In the genomic region with DNA sequence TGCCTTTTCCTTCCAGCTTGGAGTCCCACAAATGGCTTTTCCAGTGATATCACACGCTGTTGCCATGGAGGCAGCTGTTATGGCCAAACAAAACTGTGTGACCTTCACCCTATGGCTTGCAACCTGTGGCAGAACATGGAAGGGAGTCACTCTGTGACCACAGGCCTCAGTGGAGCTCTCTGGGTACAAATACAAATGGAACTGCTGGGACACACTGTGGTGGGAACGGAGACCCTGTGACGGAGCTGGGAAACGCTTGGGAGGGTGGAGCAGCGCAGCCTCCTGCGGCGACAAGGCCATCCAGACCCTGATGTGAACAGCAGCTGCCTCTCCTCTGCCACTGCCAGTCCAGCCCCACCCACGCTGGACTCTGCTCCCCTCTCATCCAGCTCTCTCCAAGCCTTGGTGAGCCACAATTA, we compare ENCODE assay signal across 8 cellular contexts.
DNase-seq lines count a peak whose midpoint lies in the region; ATAC-seq, FAIRE-seq and TF ChIP-seq lines count a peak whose summit lies in the region.
"Had no signal": no experiment of that assay in that cellular context is flagged by ENCODE, and none has a peak within 500 bp of the region (broad histone marks: within the 10 kb centered on the region; RNA-seq: fewer than 3 reads in every experiment).

No MANE protein-coding gene starts in this region.

- H3K4me1 ChIP-seq in lower lobe of right lung = peaks cover 24% of the 10 kb centered on the region

- TF ChIP-seq CTCF in choroid plexus epithelial cell (conservative IDR thresholded peaks at IDR 0.05; ENCODE audit: low read depth, low read length) = no peak
- no peak for TF ChIP-seq CTCF in lower lobe of right lung (IDR thresholded peaks at IDR 0.05)

- no peak for TF ChIP-seq POLR2A in GM12892 (IDR thresholded peaks at IDR 0.05; ENCODE audit: low read depth, low read length)

- DNase-seq in LHCN-M2 (ENCODE audit: low read depth) = peak; percentile 73
- DNase-seq in choroid plexus epithelial cell (ENCODE audit: low read depth) = peak; percentile 58
- DNase-seq in lower lobe of right lung = no peak
- no peak for DNase-seq in GM12892 (ENCODE audit: insufficient read length)

- H3K4me3 Mint-ChIP-seq in stimulated activated memory B cell treated with anti-CD40 and anti-IgM and Interleukin-4, amounts not matched to agents 10 μg/mL and 1 μg/mL and 100 μg/mL, for 72 hours = no peak overlapping the region

- H3K9me3 ChIP-seq in lower lobe of right lung = no peaks in the 10 kb centered on the region

- peak overlapping the region; percentile 73 for H3K27ac ChIP-seq in lower lobe of right lung

- no peaks in the 10 kb centered on the region for H3K27me3 ChIP-seq in lower lobe of right lung (ENCODE audit: low read depth)

- peak overlapping the region; percentile 23 for H3K27ac Mint-ChIP-seq in stimulated activated memory B cell treated with anti-CD40 and anti-IgM and Interleukin-4, amounts not matched to agents 10 μg/mL and 1 μg/mL and 100 μg/mL, for 72 hours
- H3K27ac Mint-ChIP-seq: activated naive CD4-positive, alpha-beta T cell treated with anti-CD3 and anti-CD28 coated beads, Interleukin-2, amount 50 U/mL, for 72 hours had no signal

- H3K4me1 Mint-ChIP-seq in stimulated activated memory B cell treated with anti-CD40 and anti-IgM and Interleukin-4, amounts not matched to agents 10 μg/mL and 1 μg/mL and 100 μg/mL, for 72 hours = peaks cover 43% of the 10 kb centered on the region

- intact Hi-C loops in lower lobe of right lung (cut with DNase I) = no loop called here

- H3K27me3 Mint-ChIP-seq in stimulated activated memory B cell treated with anti-CD40 and anti-IgM and Interleukin-4, amounts not matched to agents 10 μg/mL and 1 μg/mL and 100 μg/mL, for 72 hours = no peaks in the 10 kb centered on the region

- no peak for FAIRE-seq in GM12892 (lab: Jason Lieb, UNC)

- no peaks in the 10 kb centered on the region for H3K36me3 ChIP-seq in lower lobe of right lung

- H3K4me3 ChIP-seq in choroid plexus epithelial cell (ENCODE audit: low read depth, low read length) (no peak overlapping the region), lower lobe of right lung (no peak overlapping the region)

- no peaks in the 10 kb centered on the region for H3K36me3 Mint-ChIP-seq in stimulated activated memory B cell treated with anti-CD40 and anti-IgM and Interleukin-4, amounts not matched to agents 10 μg/mL and 1 μg/mL and 100 μg/mL, for 72 hours

- no peaks in the 10 kb centered on the region for H3K9me3 Mint-ChIP-seq in stimulated activated memory B cell treated with anti-CD40 and anti-IgM and Interleukin-4, amounts not matched to agents 10 μg/mL and 1 μg/mL and 100 μg/mL, for 72 hours

- ATAC-seq in lower lobe of right lung (peak; percentile 68 to 74), GM21737 (IDR thresholded peaks at IDR 0.05; ENCODE audit: unreplicated experiment) (no peak), GM21576 (IDR thresholded peaks at IDR 0.05; ENCODE audit: unreplicated experiment) (no peak)
- ATAC-seq in stimulated activated memory B cell treated with anti-CD40 and anti-IgM and Interleukin-4, amounts not matched to agents 10 μg/mL and 1 μg/mL and 100 μg/mL, for 72 hours = no peak
- ATAC-seq: activated naive CD4-positive, alpha-beta T cell treated with anti-CD3 and anti-CD28 coated beads, Interleukin-2, amount 50 U/mL, for 72 hours had no signal

Comparison
In these comparisons a context has a peak if more than half of its experiments do, and no peak if none do; other contexts are left out.
1. DNase-seq: peak in LHCN-M2 (single experiment) and choroid plexus epithelial cell (single experiment); none in lower lobe of right lung (single experiment) and GM12892 (single experiment).
2. ATAC-seq: peak in lower lobe of right lung (2 of 2); none in stimulated activated memory B cell treated with anti-CD40 and anti-IgM and Interleukin-4, amounts not matched to agents 10 μg/mL and 1 μg/mL and 100 μg/mL, for 72 hours (single experiment), GM21737 (single experiment) and GM21576 (single experiment).